Comparison of ENCODE assay signal across 1 cellular context in the genomic region with DNA sequence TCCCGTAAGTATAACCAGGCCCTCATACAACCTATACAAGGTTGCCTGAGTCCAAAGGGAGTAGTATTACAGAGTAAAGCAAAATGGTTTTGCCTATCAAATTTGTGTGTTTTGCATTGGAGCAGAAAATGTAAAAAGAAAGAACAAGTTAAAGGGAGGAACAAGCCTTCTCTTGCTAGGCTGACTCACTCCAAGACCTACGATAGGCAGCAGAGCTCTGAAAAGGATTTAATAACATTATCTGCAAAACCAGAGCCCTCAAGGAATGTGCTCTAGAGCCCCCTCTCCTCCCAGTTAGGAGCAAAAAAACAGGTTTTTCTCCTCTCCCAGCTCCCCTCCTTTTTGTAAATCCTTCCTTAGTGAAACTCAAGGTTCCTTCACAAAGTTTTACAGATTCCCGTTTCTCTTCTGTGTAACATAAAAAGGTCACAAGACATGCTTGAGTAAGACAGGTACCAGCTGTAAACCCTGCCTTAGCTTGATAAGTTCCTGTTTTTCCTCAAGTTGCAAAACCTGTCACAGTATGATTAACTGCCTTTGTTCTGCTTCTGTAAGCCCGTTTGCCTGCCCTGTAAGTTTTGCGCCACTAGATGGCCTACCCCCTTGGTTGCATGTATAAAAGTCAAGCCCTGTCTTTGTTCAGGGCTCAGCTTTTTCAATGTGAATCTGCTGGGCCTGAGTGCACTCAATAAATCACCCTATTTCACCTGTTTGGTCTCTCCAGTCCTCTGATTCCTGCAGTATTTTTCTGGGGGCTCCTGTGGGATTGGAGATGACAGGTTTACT.
TF ChIP-seq lines count a peak whose summit lies in the region.

No MANE protein-coding gene starts in this region.

TF ChIP-seq in IMR-90, 13 proteins besides CTCF, POLR2A, EP300 and RAD21 (continued from another document):
- TF ChIP-seq RFX5 (IDR thresholded peaks at IDR 0.05; ENCODE audit: low read depth, low read length), result no peak
- TF ChIP-seq RCOR1 (IDR thresholded peaks at IDR 0.05; ENCODE audit: insufficient replicate concordance, low read length), result no peak
- no peak for TF ChIP-seq BHLHE40 (IDR thresholded peaks at IDR 0.05; ENCODE audit: low read depth, low read length)
TF ChIP-seq in IMR-90: peak in this region for 0.
